16 cellular contexts compared by ENCODE assay signal in the genomic region with DNA sequence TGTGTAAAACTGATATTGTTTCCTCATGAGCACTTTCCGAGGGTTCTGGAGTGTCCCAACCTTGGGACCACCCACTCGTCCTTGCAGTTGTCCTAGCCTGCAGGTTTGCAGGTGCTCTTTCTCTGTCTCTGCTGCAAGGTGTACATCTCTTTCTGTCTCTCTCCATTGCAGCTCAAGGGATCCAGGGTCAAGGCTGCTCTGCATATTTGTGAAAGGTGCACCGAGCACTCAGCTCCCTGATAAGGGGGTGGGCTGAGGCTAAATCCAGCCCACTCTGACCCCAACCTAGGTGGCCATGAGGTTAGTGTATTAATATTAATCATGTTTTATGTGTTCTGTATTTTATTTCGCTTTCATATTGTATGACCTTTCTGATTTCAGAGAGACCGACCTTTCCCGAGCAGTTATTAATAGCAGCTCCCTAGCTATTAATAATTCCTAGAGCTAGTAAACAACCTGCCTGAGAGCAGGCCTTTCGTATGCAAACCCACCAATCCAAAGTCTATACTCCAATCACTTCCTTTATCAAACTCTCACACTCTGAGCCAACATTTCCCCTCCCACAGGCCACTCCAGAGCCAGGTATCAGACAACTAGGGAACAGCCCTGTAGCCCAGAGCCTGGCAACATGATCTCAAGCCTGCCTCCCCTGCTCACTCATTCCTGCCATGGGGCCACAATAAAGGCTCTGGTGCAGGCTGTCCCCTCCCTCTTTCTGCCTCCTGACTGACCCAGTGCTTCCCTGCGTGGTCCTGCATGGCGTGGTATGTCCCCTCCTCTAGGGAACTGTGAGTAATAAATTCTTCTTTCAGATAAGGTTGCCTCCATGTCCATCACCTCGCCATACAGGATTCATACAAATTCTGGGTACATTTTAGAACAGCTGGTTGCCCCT.
DNase-seq lines count a peak whose midpoint lies in the region; ATAC-seq and TF ChIP-seq lines count a peak whose summit lies in the region.
"Had no signal": no experiment of that assay in that cellular context is flagged by ENCODE, and none has a peak within 500 bp of the region (broad histone marks: within the 10 kb centered on the region; RNA-seq: fewer than 3 reads in every experiment).

No MANE protein-coding gene starts in this region.

- intact Hi-C loops in left ventricle myocardium inferior (cut with micrococcal nuclease) = no loop called here
- intact Hi-C loops in right lobe of liver (cut with DNase I) = no loop called here
- intact Hi-C loops in stomach (cut with DNase I; ENCODE audit: low total_unique reads) = no loop called here
- intact Hi-C loops in transverse colon (cut with DNase I; ENCODE audit: low total_unique reads) = no loop called here

- H3K27me3 ChIP-seq in left ventricle myocardium inferior (ENCODE audit: low read depth) (no peaks in the 10 kb centered on the region), right lobe of liver (no peaks in the 10 kb centered on the region), stomach (no peaks in the 10 kb centered on the region), transverse colon (no peaks in the 10 kb centered on the region)

- WGBS in right lobe of liver (ENCODE audit: insufficient coverage, low coverage, low lambda C conversion rate, missing lambda C conversion rate) = 72% methylated on average over 9 of the region's 10 CpGs
- 31 to 57% (median 53%) methylated on average over 10 of the region's 10 CpGs for WGBS in stomach, 5 donors
- WGBS in transverse colon (ENCODE audit: low coverage in 1 of 2), 2 donors = 81 to 82% methylated on average over 6 to 10 of the region's 10 CpGs

- in situ Hi-C loops in transverse colon (cut with MboI; ENCODE audit: low pct_ligation_motif_present in 1 of 4, low pct_unique_long_range_greater_than_20kb in 1 of 4, low sequenced_read_pairs in 3 of 4) = no loop called here

- TF ChIP-seq EP300 in stomach (IDR thresholded peaks at IDR 0.05) = no peak
- no peak for TF ChIP-seq EP300 in transverse colon (IDR thresholded peaks at IDR 0.05; ENCODE audit: low read depth)

- H3K27ac ChIP-seq in left ventricle myocardium inferior (replicated peaks) = peak overlapping the region; percentile 82
- H3K27ac ChIP-seq in right lobe of liver = no peak overlapping the region
- H3K27ac ChIP-seq in stomach = peak overlapping the region in 3 of 5 donors; percentile 5 to 60 (median 58)
- no peak overlapping the region for H3K27ac ChIP-seq in transverse colon

- H3K9me3 ChIP-seq in left ventricle myocardium inferior (replicated peaks) (no peaks in the 10 kb centered on the region), right lobe of liver (no peaks in the 10 kb centered on the region), stomach (no peaks in the 10 kb centered on the region), transverse colon (no peaks in the 10 kb centered on the region)

- no peaks in the 10 kb centered on the region for H3K36me3 ChIP-seq in left ventricle myocardium inferior
- H3K36me3 ChIP-seq in right lobe of liver = no peaks in the 10 kb centered on the region
- H3K36me3 ChIP-seq in stomach = no peaks in the 10 kb centered on the region
- H3K36me3 ChIP-seq in transverse colon = no peaks in the 10 kb centered on the region

- DNase-seq in ecto neural progenitor cell (ENCODE audit: low spot score) = peak; percentile 33
- DNase-seq in left ventricle myocardium inferior = no peak
- no peak for DNase-seq in right lobe of liver
- peak; percentile 63 for DNase-seq in stomach
- DNase-seq in NCI-H1694 treated with DMSO at 0.1 percent for 48 hours (lab: John Stamatoyannopoulos, UW) = no peak
- DNase-seq in cerebellar nuclear complex (lab: John Stamatoyannopoulos, UW) = no peak
- no peak for DNase-seq in transverse colon
- DNase-seq: C1 segment of cervical spinal cord; CD8-positive, alpha-beta memory T cell; DMS79; KBM-7; NCI-H187; NCI-H2227 treated with DMSO at 0.1 percent for 48 hours; NCI-H510A treated with DMSO at 0.1 percent for 48 hours; NCI-H774; SHP77 treated with DMSO at 0.1 percent for 48 hours had no signal

- no peak for TF ChIP-seq POLR2A in right lobe of liver (IDR thresholded peaks at IDR 0.05)
- no peak for TF ChIP-seq POLR2A in stomach (IDR thresholded peaks at IDR 0.05)
- TF ChIP-seq POLR2A in transverse colon (IDR thresholded peaks at IDR 0.05) = no peak

- H3K4me3 ChIP-seq in left ventricle myocardium inferior = no peak overlapping the region
- no peak overlapping the region for H3K4me3 ChIP-seq in right lobe of liver
- H3K4me3 ChIP-seq in stomach = no peak overlapping the region
- no peak overlapping the region for H3K4me3 ChIP-seq in transverse colon

- peak in 3 of 4 donors; percentile 29 to 73 (median 38) for ATAC-seq in right lobe of liver

- H3K4me1 ChIP-seq in left ventricle myocardium inferior (peaks cover 14% of the 10 kb centered on the region), right lobe of liver (no peaks in the 10 kb centered on the region), stomach (peaks cover 0 to 17% (median 6%) of the 10 kb centered on the region in 4 donors), transverse colon (no peaks in the 10 kb centered on the region)

- TF ChIP-seq CTCF in left ventricle myocardium inferior (IDR thresholded peaks at IDR 0.05; ENCODE audit: borderline replicate concordance) = no peak
- no peak for TF ChIP-seq CTCF in right lobe of liver (IDR thresholded peaks at IDR 0.05)
- TF ChIP-seq CTCF in stomach (IDR thresholded peaks at IDR 0.05) = no peak
- no peak for TF ChIP-seq CTCF in transverse colon (IDR thresholded peaks at IDR 0.05)

Comparison
In these comparisons a context has a peak if more than half of its experiments do, and no peak if none do; other contexts are left out.
1. DNase-seq: peak in ecto neural progenitor cell (single experiment) and stomach (single experiment); none in left ventricle myocardium inferior (single experiment), right lobe of liver (0 of 3), NCI-H1694 treated with DMSO at 0.1 percent for 48 hours (single experiment), cerebellar nuclear complex (0 of 2) and transverse colon (single experiment).
2. H3K27ac ChIP-seq: peak in left ventricle myocardium inferior (single experiment) and stomach (3 of 5); none in right lobe of liver (0 of 3) and transverse colon (0 of 4).